Comparison of ENCODE assay signal across 11 cellular contexts in the genomic region with DNA sequence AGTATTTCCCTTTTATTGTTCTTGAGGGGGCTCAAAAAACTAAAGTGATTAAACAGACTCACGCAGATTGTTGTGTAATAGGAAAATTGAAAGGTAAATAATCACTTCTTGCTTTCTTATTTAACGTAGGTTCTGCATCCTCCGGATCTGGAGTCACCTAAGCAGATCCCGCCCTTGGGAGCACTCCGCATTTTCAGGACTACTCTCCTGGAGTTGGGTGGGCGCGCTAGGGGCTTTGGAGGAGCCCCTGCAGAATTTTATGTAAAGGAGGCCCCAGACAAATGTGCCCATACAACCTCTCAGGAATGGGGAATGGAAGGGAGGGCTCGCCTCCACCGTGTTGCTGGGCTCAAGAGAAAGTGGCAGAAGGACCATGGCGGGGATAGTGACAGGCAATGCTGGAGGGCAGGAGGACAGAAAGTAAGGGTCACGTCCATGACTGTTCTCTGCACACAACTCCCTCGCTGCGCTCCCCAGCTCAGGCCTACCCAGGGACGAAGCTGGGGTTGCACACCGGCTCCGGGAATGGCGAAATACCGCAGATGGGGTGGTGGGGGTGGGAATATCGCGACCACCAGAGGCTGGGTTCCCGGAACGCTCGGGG. TPM values are rescaled to one million over a fixed set of nuclear protein-coding genes. Genes with fewer than 3 reads are reported as not detected.
DNase-seq lines count a peak whose midpoint lies in the region; ATAC-seq, FAIRE-seq and TF ChIP-seq lines count a peak whose summit lies in the region.
"Had no signal": no experiment of that assay in that cellular context is flagged by ENCODE, and none has a peak within 500 bp of the region (broad histone marks: within the 10 kb centered on the region; RNA-seq: fewer than 3 reads in every experiment).

No MANE protein-coding gene starts in this region.

- H3K9me3 Mint-ChIP-seq in activated CD4-positive, alpha-beta T cell treated with anti-CD3 and anti-CD28 coated beads for 36 hours (ENCODE audit: low read depth), result no peaks in the 10 kb centered on the region
- H3K9me3 Mint-ChIP-seq: IgD-negative memory B cell had no signal

- H3K4me1 ChIP-seq in H1 (replicated peaks in 1 of 4; ENCODE audit: control insufficient read depth in 3 of 4, insufficient read depth in 4 of 4, low read length in 3 of 4) (peaks cover 0 to 15% (median 11%) of the 10 kb centered on the region in 4 experiments; a peak in 6 of 7 replicates), mesodermal cell (ENCODE audit: control insufficient read depth, insufficient read depth, low read length, poor library complexity, severe bottlenecking) (peaks cover 6% of the 10 kb centered on the region), thymus (ENCODE audit: control insufficient read depth, insufficient read depth, low read length) (no peaks in the 10 kb centered on the region)

- no peak overlapping the region for H4K8ac ChIP-seq in H1 (ENCODE audit: extremely low read depth, insufficient read depth, low read length)

- peak overlapping the region; percentile 84 to 88 for H3K4me2 ChIP-seq in H1 (ENCODE audit: insufficient read depth in 1 of 2, low read depth in 2 of 2, low read length in 2 of 2)
- H3K4me2 ChIP-seq: A549 had no signal

- H3K79me2 ChIP-seq in H1 (ENCODE audit: control insufficient read depth in 1 of 2, insufficient read depth in 2 of 2, low read length in 2 of 2), result no peaks in the 10 kb centered on the region

- peaks cover 36 to 72% (median 65%) of the 10 kb centered on the region in 4 experiments for H3K27me3 ChIP-seq in H1 (replicated peaks in 1 of 4; ENCODE audit: control insufficient read depth in 3 of 4, extremely low read depth in 1 of 4, insufficient read depth in 3 of 4, low read length in 3 of 4)
- peaks cover 15% of the 10 kb centered on the region for H3K27me3 ChIP-seq in thymus (ENCODE audit: control insufficient read depth, insufficient read depth)

- H3K79me1 ChIP-seq in H1 (ENCODE audit: low read depth, low read length), result no peaks in the 10 kb centered on the region

- no peak for TF ChIP-seq RAD21 in H1 (IDR thresholded peaks at IDR 0.05 in 1 of 2, conservative IDR thresholded peaks at IDR 0.05 in 1 of 2; ENCODE audit: low read depth in 2 of 2, low read length in 2 of 2)

- peaks cover 11% of the 10 kb centered on the region for H3K27me3 Mint-ChIP-seq in activated CD4-positive, alpha-beta T cell treated with anti-CD3 and anti-CD28 coated beads for 36 hours

- H3K4me3 ChIP-seq in H1 (ENCODE audit: extremely low read depth in 1 of 4, insufficient read depth in 2 of 4, low read depth in 3 of 4, low read length in 4 of 4) (peak overlapping the region; percentile 34 to 57 (median 41)), mesodermal cell (ENCODE audit: extremely low read depth, insufficient read depth, low read length, poor library complexity, severe bottlenecking) (peak overlapping the region; percentile 22), thymus (ENCODE audit: low read length) (peak overlapping the region; percentile 10)
- H3K4me3 ChIP-seq: A549, cardiac muscle cell had no signal

- POLR2A ChIA-PET in activated CD4-positive, alpha-beta T cell treated with anti-CD3 and anti-CD28 coated beads for 36 hours (lab: Charles Lee), result interaction anchor here (0.6 to 1.6 kb wide), 5 partner anchors 8 to 97 kb away, joined by 3 to 5 read pairs (median 4); a partner anchor contains a TSS
- POLR2A ChIA-PET in H1 (lab: Charles Lee; ENCODE audit: partially characterized antibody), result interaction anchor here (1.8 to 3.9 kb wide), 3 partner anchors 9 to 51 kb away, joined by 5 to 31 read pairs (median 10); a partner anchor contains a TSS

- no peak overlapping the region for H3K9ac ChIP-seq in H1 (replicated peaks in 1 of 4; ENCODE audit: extremely low read depth in 1 of 4, low read depth in 3 of 4, low read length in 3 of 4)

- DNase-seq in activated CD4-positive, alpha-beta T cell treated with anti-CD3 and anti-CD28 coated beads for 36 hours, result no peak
- no peak for DNase-seq in activated CD4-positive, alpha-beta T cell treated with anti-CD3 and anti-CD28 coated beads, Interleukin-2, amount 50 U/mL, for 4 hours
- DNase-seq in H1 (ENCODE audit: low read depth in 1 of 2, low spot score in 2 of 2) (no peak), SHP77 treated with DMSO at 0.1 percent for 48 hours (lab: John Stamatoyannopoulos, UW) (no peak)

- intact Hi-C loops in activated CD4-positive, alpha-beta T cell treated with anti-CD3 and anti-CD28 coated beads for 36 hours (cut with DNase I, micrococcal nuclease), result loop anchor here in 1 of 2 experiments (10.0 kb wide), 1 partner anchor 568 kb away; a partner anchor contains a TSS

- H3K4me1 Mint-ChIP-seq in activated CD4-positive, alpha-beta T cell treated with anti-CD3 and anti-CD28 coated beads for 36 hours, result peaks cover 52% of the 10 kb centered on the region

- no peak overlapping the region for H3K4ac ChIP-seq in H1 (replicated peaks; ENCODE audit: insufficient read length, low read depth, low read length)

- no peaks in the 10 kb centered on the region for H3K36me3 Mint-ChIP-seq in activated CD4-positive, alpha-beta T cell treated with anti-CD3 and anti-CD28 coated beads for 36 hours (ENCODE audit: low read depth)

- no peak overlapping the region for H4K91ac ChIP-seq in H1 (replicated peaks; ENCODE audit: insufficient read length, low read length)

- H2AFZ ChIP-seq in H1 (ENCODE audit: low read length), result no peak overlapping the region

- H3K56ac ChIP-seq in H1 (replicated peaks; ENCODE audit: insufficient read length, low read depth, low read length), result no peak overlapping the region

- H3K4me3 Mint-ChIP-seq in activated CD4-positive, alpha-beta T cell treated with anti-CD3 and anti-CD28 coated beads for 36 hours, result peak overlapping the region; percentile 61

- H3K18ac ChIP-seq in H1 (ENCODE audit: extremely low read depth, low read length), result 0 out of 2 replicates have a peak overlapping the region, but pooled peaks have one; percentile 72

- no peak overlapping the region; the same call in 1 of the 2 replicates for H2BK12ac ChIP-seq in H1 (ENCODE audit: low read depth, low read length)

- TF ChIP-seq CTCF in H1 (IDR thresholded peaks at IDR 0.05; ENCODE audit: control extremely low read depth in 1 of 3, insufficient read depth in 1 of 3, low read depth in 1 of 3, low read length in 3 of 3), result no peak

- H3K36me3 ChIP-seq in H1 (ENCODE audit: control insufficient read depth in 2 of 4, insufficient read depth in 4 of 4, low read length in 3 of 4) (no peaks in the 10 kb centered on the region), mesodermal cell (ENCODE audit: control insufficient read depth, insufficient read depth, low read length) (no peaks in the 10 kb centered on the region), thymus (ENCODE audit: control insufficient read depth, insufficient read depth) (no peaks in the 10 kb centered on the region)
- H3K36me3 ChIP-seq: cardiac muscle cell had no signal

- H3K23me2 ChIP-seq in H1 (ENCODE audit: low read depth, low read length), result peaks cover 5% of the 10 kb centered on the region; the same call in 1 of the 2 replicates

- no peak overlapping the region for H2BK120ac ChIP-seq in H1 (replicated peaks; ENCODE audit: low read depth, low read length)

- no peak for TF ChIP-seq EP300 in H1 (IDR thresholded peaks at IDR 0.05; ENCODE audit: borderline replicate concordance in 1 of 2, low read depth in 2 of 2, low read length in 2 of 2)

- no peak overlapping the region for H3K23ac ChIP-seq in H1 (ENCODE audit: insufficient read length)

- H2AK5ac ChIP-seq in H1 (ENCODE audit: low read depth, low read length), result no peak overlapping the region

- ATAC-seq in activated CD4-positive, alpha-beta T cell treated with anti-CD3 and anti-CD28 coated beads for 36 hours, result no peak
- ATAC-seq in HG03025 (IDR thresholded peaks at IDR 0.05; ENCODE audit: low FRiP score, unreplicated experiment), result no peak
- ATAC-seq in HG02973 (IDR thresholded peaks at IDR 0.05; ENCODE audit: unreplicated experiment), result no peak
- ATAC-seq: A549 had no signal

- H3K9me3 ChIP-seq in H1 (ENCODE audit: insufficient read depth in 2 of 2, low read depth in 1 of 2, low read length in 1 of 2), result no peaks in the 10 kb centered on the region
- no peaks in the 10 kb centered on the region for H3K9me3 ChIP-seq in mesodermal cell (ENCODE audit: control insufficient read depth, low read length)
- no peaks in the 10 kb centered on the region for H3K9me3 ChIP-seq in thymus (ENCODE audit: control insufficient read depth)
- H3K9me3 ChIP-seq: A549 had no signal

- no peak for TF ChIP-seq POLR2A in H1 (IDR thresholded peaks at IDR 0.05; ENCODE audit: control extremely low read depth in 1 of 2, low read depth in 2 of 2, low read length in 2 of 2)

- 6% methylated on average over 23 of the region's 23 CpGs; no CpG with 5 or more reads in 1 of the 2 experiments for WGBS in H1 (ENCODE audit: extremely low coverage in 1 of 2, insufficient coverage in 1 of 2, insufficient read length in 1 of 2, insufficient replicate concordance in 2 of 2, low coverage in 1 of 2, low lambda C conversion rate in 2 of 2, missing lambda C conversion rate in 1 of 2), 2 experiments
- WGBS in mesodermal cell (ENCODE audit: insufficient coverage in 2 of 2), 2 experiments, result 39 to 43% methylated on average over 17 to 18 of the region's 23 CpGs
- WGBS in thymus, result 47% methylated on average over 23 of the region's 23 CpGs

- H3K27ac Mint-ChIP-seq in activated CD4-positive, alpha-beta T cell treated with anti-CD3 and anti-CD28 coated beads for 36 hours, result no peak overlapping the region
- H3K27ac Mint-ChIP-seq: IgD-negative memory B cell had no signal

- H3K14ac ChIP-seq in H1 (ENCODE audit: insufficient read length), result no peak overlapping the region

- H4K20me1 ChIP-seq in H1 (replicated peaks in 1 of 2; ENCODE audit: control insufficient read depth in 1 of 2, insufficient read depth in 2 of 2, low read length in 2 of 2), result peaks cover 2 to 6% of the 10 kb centered on the region in 2 experiments

- peak overlapping the region; percentile 63; the same call in 1 of the 2 replicates for H2BK5ac ChIP-seq in H1 (ENCODE audit: low read depth, low read length)

- no peak overlapping the region for H3K27ac ChIP-seq in H1 (ENCODE audit: low read depth, low read length)
- no peak overlapping the region for H3K27ac ChIP-seq in mesodermal cell (ENCODE audit: low read depth, low read length, severe bottlenecking)
- H3K27ac ChIP-seq in thymus (ENCODE audit: low read depth), result no peak overlapping the region
- H3K27ac ChIP-seq: A549, cardiac muscle cell had no signal

- H2BK20ac ChIP-seq in H1 (ENCODE audit: low read length), result no peak overlapping the region

- CTCF ChIA-PET in activated CD4-positive, alpha-beta T cell treated with anti-CD3 and anti-CD28 coated beads for 36 hours (lab: Charles Lee), result interaction anchor here (0.8 kb wide), 1 partner anchor 85 kb away, joined by 3 read pairs; no protein-coding TSS in a partner anchor
- CTCF ChIA-PET in H1 (lab: Charles Lee; ENCODE audit: partially characterized antibody), result interaction anchor here (0.9 to 3.2 kb wide), 7 partner anchors 8 to 16 kb away, joined by 3 to 12 read pairs (median 4); a partner anchor contains a TSS

- no peak for FAIRE-seq in H1 (lab: Jason Lieb, UNC)
- FAIRE-seq: A549 had no signal

- no peak overlapping the region for H4K5ac ChIP-seq in H1 (ENCODE audit: insufficient read length, low read depth, low read length)

- 0 out of 2 replicates have a peak overlapping the region, but pooled peaks have one; percentile 29 for H2BK15ac ChIP-seq in H1 (ENCODE audit: low read length)

RNA-seq across cellular contexts. Expression of a gene that starts 8.3 kb away (rescaled TPM):
- total RNA-seq in activated CD4-positive, alpha-beta T cell treated with anti-CD3 and anti-CD28 coated beads for 36 hours, result 100 to 1,000 TPM; 114 to 380 TPM
- total RNA-seq in H1 (2021; fragmentation: NEBNext Ultra II Directional; extraction: Animal tissue kit (Norgen Biotek cat#: 25700)), result 9.2 and 9.5 TPM in 2 replicates
- 23.2 and 30.1 TPM in 2 replicates for polyA plus RNA-seq in H1 (2011; rRNA removed)
- polyA plus RNA-seq in H1 (2011; cell fraction: cytosol; rRNA removed), result 12.8 TPM
- 21.1 TPM for polyA plus RNA-seq in H1 (2011; cell fraction: nucleus; rRNA removed)
- 92.5 to 136 TPM (median 103 TPM) in 4 replicates for polyA plus RNA-seq in H1 (2012, experiment 1 of 2)
- 50.9 TPM for polyA plus RNA-seq in H1 (2012, experiment 2 of 2)
- 278 TPM for polyA plus RNA-seq in H1 (2013, experiment 1 of 2)
- polyA plus RNA-seq in H1 (2013, experiment 2 of 2), result 279 TPM
- polyA minus RNA-seq in H1 (2011; rRNA and poly(A)+ RNA removed), result 3.3 and 4.2 TPM in 2 replicates
- polyA minus RNA-seq in H1 (2011; cell fraction: cytosol; rRNA and poly(A)+ RNA removed), result 24.2 TPM
- polyA minus RNA-seq in H1 (2011; cell fraction: nucleus; rRNA and poly(A)+ RNA removed), result 5.4 TPM
- 17.4 TPM for polyA plus RNA-seq in mesodermal cell (2013, experiment 1 of 2)
- 19.9 TPM for polyA plus RNA-seq in mesodermal cell (2013, experiment 2 of 2)
- polyA plus RNA-seq in thymus, result 2,040 TPM
- total RNA-seq: cardiac muscle cell had no signal

RNA-seq across cellular contexts. Expression of a gene that starts 8.9 kb away (rescaled TPM):
- 100 to 1,000 TPM in 1 of 2 experiments, 10 to 100 TPM in 1; 61.1 to 108 TPM for total RNA-seq in activated CD4-positive, alpha-beta T cell treated with anti-CD3 and anti-CD28 coated beads for 36 hours
- 3.5 and 7.9 TPM in 2 replicates for total RNA-seq in H1 (2021; fragmentation: NEBNext Ultra II Directional; extraction: Animal tissue kit (Norgen Biotek cat#: 25700))
- polyA plus RNA-seq in H1 (2011; rRNA removed) (109 and 117 TPM in 2 replicates), thymus (126 TPM)
- polyA plus RNA-seq in H1 (2011; cell fraction: cytosol; rRNA removed), result 255 TPM
- polyA plus RNA-seq in H1 (2011; cell fraction: nucleus; rRNA removed), result 53.0 TPM
- polyA plus RNA-seq in H1 (2012, experiment 1 of 2), result 61.1 to 122 TPM (median 93.3 TPM) in 4 replicates
- polyA plus RNA-seq in H1 (2012, experiment 2 of 2), result 263 TPM
- 64.0 TPM for polyA plus RNA-seq in H1 (2013, experiment 1 of 2)
- 72.0 TPM for polyA plus RNA-seq in H1 (2013, experiment 2 of 2)
- 15.8 and 21.0 TPM in 2 replicates for polyA minus RNA-seq in H1 (2011; rRNA and poly(A)+ RNA removed)
- polyA minus RNA-seq in H1 (2011; cell fraction: cytosol; rRNA and poly(A)+ RNA removed), result 24.5 TPM
- 16.6 TPM for polyA minus RNA-seq in H1 (2011; cell fraction: nucleus; rRNA and poly(A)+ RNA removed)
- polyA plus RNA-seq in mesodermal cell (2013, experiment 1 of 2), result 2.5 TPM
- 2.8 TPM for polyA plus RNA-seq in mesodermal cell (2013, experiment 2 of 2)
- polyA plus RNA-seq: A549 had no signal

RNA-seq across cellular contexts. Expression of a gene that starts 15.7 kb away (rescaled TPM):
- total RNA-seq in activated CD4-positive, alpha-beta T cell treated with anti-CD3 and anti-CD28 coated beads for 36 hours, result not detected
- not detected in 2 replicates for total RNA-seq in H1 (2021; fragmentation: NEBNext Ultra II Directional; extraction: Animal tissue kit (Norgen Biotek cat#: 25700))
- polyA plus RNA-seq in H1 (2011; rRNA removed) (1.7 and 2.1 TPM in 2 replicates), thymus (97.7 TPM)
- polyA plus RNA-seq in H1 (2011; cell fraction: cytosol; rRNA removed), result 1.4 TPM
- polyA plus RNA-seq in H1 (2011; cell fraction: nucleus; rRNA removed), result 2.3 TPM
- 2.2 to 7.4 TPM (median 3.0 TPM) in 4 replicates for polyA plus RNA-seq in H1 (2012, experiment 1 of 2)
- 3.1 TPM for polyA plus RNA-seq in H1 (2012, experiment 2 of 2)
- 7.4 TPM for polyA plus RNA-seq in H1 (2013, experiment 1 of 2)
- polyA plus RNA-seq in H1 (2013, experiment 2 of 2), result 7.4 TPM
- 0.73 and 0.93 TPM in 2 replicates for polyA minus RNA-seq in H1 (2011; rRNA and poly(A)+ RNA removed)
- not detected for polyA minus RNA-seq in H1 (2011; cell fraction: cytosol; rRNA and poly(A)+ RNA removed)
- not detected for polyA minus RNA-seq in H1 (2011; cell fraction: nucleus; rRNA and poly(A)+ RNA removed)
- polyA plus RNA-seq in mesodermal cell (2013, experiment 1 of 2), result not detected
- polyA plus RNA-seq in mesodermal cell (2013, experiment 2 of 2), result not detected
- total RNA-seq: cardiac muscle cell had no signal
- polyA plus RNA-seq: A549, cardiac muscle cell, IgD-negative memory B cell had no signal

RNA-seq across cellular contexts. Expression of a gene that starts 21.8 kb away (rescaled TPM):
- 1 to 10 TPM in 1 of 2 experiments, under 1 TPM in 1; 0.74 to 1.1 TPM for total RNA-seq in activated CD4-positive, alpha-beta T cell treated with anti-CD3 and anti-CD28 coated beads for 36 hours
- total RNA-seq in H1 (2021; fragmentation: NEBNext Ultra II Directional; extraction: Animal tissue kit (Norgen Biotek cat#: 25700)), result not detected in 2 replicates
- not detected in 2 replicates for polyA plus RNA-seq in H1 (2011; rRNA removed)
- not detected for polyA plus RNA-seq in H1 (2011; cell fraction: cytosol; rRNA removed)
- not detected for polyA plus RNA-seq in H1 (2011; cell fraction: nucleus; rRNA removed)
- polyA plus RNA-seq in H1 (2012, experiment 1 of 2), result not detected in 4 replicates
- not detected for polyA plus RNA-seq in H1 (2012, experiment 2 of 2)
- 2.4 TPM for polyA plus RNA-seq in H1 (2013, experiment 1 of 2)
- 1.4 TPM for polyA plus RNA-seq in H1 (2013, experiment 2 of 2)
- not detected in 2 replicates for polyA minus RNA-seq in H1 (2011; rRNA and poly(A)+ RNA removed)
- polyA minus RNA-seq in H1 (2011; cell fraction: cytosol; rRNA and poly(A)+ RNA removed), result not detected
- polyA minus RNA-seq in H1 (2011; cell fraction: nucleus; rRNA and poly(A)+ RNA removed), result not detected
- not detected for polyA plus RNA-seq in mesodermal cell (2013, experiment 1 of 2)
- polyA plus RNA-seq in mesodermal cell (2013, experiment 2 of 2), result not detected
- polyA plus RNA-seq in thymus, result 285 TPM
- total RNA-seq: cardiac muscle cell had no signal
- polyA plus RNA-seq: cardiac muscle cell, IgD-negative memory B cell had no signal

RNA-seq across cellular contexts. Expression of a gene that starts 27.4 kb away (rescaled TPM):
- 10 to 100 TPM; 10.6 to 27.0 TPM for total RNA-seq in activated CD4-positive, alpha-beta T cell treated with anti-CD3 and anti-CD28 coated beads for 36 hours
- not detected in 2 replicates for total RNA-seq in H1 (2021; fragmentation: NEBNext Ultra II Directional; extraction: Animal tissue kit (Norgen Biotek cat#: 25700))
- 0.17 TPM in 1 of 2 replicates, not detected in the other for polyA plus RNA-seq in H1 (2011; rRNA removed)
- not detected for polyA plus RNA-seq in H1 (2011; cell fraction: cytosol; rRNA removed)
- not detected for polyA plus RNA-seq in H1 (2011; cell fraction: nucleus; rRNA removed)
- not detected in 4 replicates for polyA plus RNA-seq in H1 (2012, experiment 1 of 2)
- polyA plus RNA-seq in H1 (2012, experiment 2 of 2), result not detected
- 0.18 TPM for polyA plus RNA-seq in H1 (2013, experiment 1 of 2)
- polyA plus RNA-seq in H1 (2013, experiment 2 of 2), result 0.17 TPM
- 1.8 TPM in 1 of 2 replicates, not detected in the other for polyA minus RNA-seq in H1 (2011; rRNA and poly(A)+ RNA removed)
- not detected for polyA minus RNA-seq in H1 (2011; cell fraction: cytosol; rRNA and poly(A)+ RNA removed)
- not detected for polyA minus RNA-seq in H1 (2011; cell fraction: nucleus; rRNA and poly(A)+ RNA removed)
- polyA plus RNA-seq in mesodermal cell (2013, experiment 1 of 2), result not detected
- polyA plus RNA-seq in mesodermal cell (2013, experiment 2 of 2), result not detected
- 13.1 TPM for polyA plus RNA-seq in thymus
- total RNA-seq: cardiac muscle cell had no signal
- polyA plus RNA-seq: IgD-negative memory B cell had no signal

Comparison
In these comparisons a context has a peak if more than half of its experiments do, and no peak if none do; other contexts are left out.
1. RNA of a gene that starts 8.3 kb away (total RNA-seq): 114 to 380 TPM in activated CD4-positive, alpha-beta T cell treated with anti-CD3 and anti-CD28 coated beads for 36 hours; 9.2 to 9.5 TPM in H1; every median in the first group is over 10 times any median in the second.
2. Peak in every context shown above with its lines, with median percentiles within 50 percentile points of each other: H3K4me3 ChIP-seq.